Comparison of ENCODE assay signal across 10 cellular contexts in the genomic region with DNA sequence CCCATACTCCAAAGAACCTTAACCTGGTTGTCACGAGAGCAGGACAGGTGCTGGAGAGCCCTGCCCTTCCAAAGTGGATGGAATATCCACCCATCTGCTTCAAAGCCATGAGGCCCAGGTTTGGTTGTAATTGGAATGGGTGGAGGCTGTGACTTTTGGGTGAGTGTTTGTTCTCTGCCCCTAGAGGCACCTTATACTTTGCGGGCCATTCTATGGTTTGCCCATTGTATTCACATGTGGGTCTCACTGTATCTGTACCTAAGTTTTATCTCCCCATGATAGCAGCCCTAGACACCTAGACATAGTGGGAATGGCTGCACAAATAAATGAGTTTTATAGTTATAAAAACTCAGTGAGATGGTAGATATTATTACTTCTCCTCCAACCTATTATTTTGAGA.
"Had no signal": no experiment of that assay in that cellular context is flagged by ENCODE, and none has a peak within 500 bp of the region (broad histone marks: within the 10 kb centered on the region; RNA-seq: fewer than 3 reads in every experiment).

No MANE protein-coding gene starts in this region.

- H3K27ac Mint-ChIP-seq: H9, HFFc6 had no signal

- H3K4me3 Mint-ChIP-seq: H9, HFFc6 had no signal

- H3K9me3 Mint-ChIP-seq: H9, HFFc6 had no signal

- ATAC-seq: K562 had no signal

- DNase-seq: GM23248, H9, HCEC 1CT, HFFc6, Kasumi-1, KG1 had no signal

- FAIRE-seq: H1, H54, HTR-8/SVneo, K562 had no signal

- H3K4me3 ChIP-seq: GM23248, K562 had no signal

- H2AFZ ChIP-seq: GM23248 had no signal

- H3K27ac ChIP-seq: GM23248 had no signal

- H3K9ac ChIP-seq: GM23248 had no signal
